ENCODE assay signal across 17 cellular contexts in genomic region chr15:101549647-101550046, GRCh38.
"Had no signal": no experiment of that assay in that cellular context is flagged by ENCODE, and none has a peak within 500 bp of the region (broad histone marks: within the 10 kb centered on the region; RNA-seq: fewer than 3 reads in every experiment).

No MANE protein-coding gene starts in this region.

- H3K4me3 Mint-ChIP-seq: naive B cell, nephron, type B pancreatic cell had no signal

- H3K27ac ChIP-seq: left ventricle myocardium inferior, lower lobe of right lung, neutrophil, skin epidermis, suprapubic skin, thyroid gland, uterus had no signal

- H3K36me3 ChIP-seq: left ventricle myocardium inferior, lower lobe of right lung, neutrophil, suprapubic skin, thyroid gland, uterus had no signal

- H3K4me1 ChIP-seq: left ventricle myocardium inferior, lower lobe of right lung, thyroid gland, uterus had no signal

- H3K27ac Mint-ChIP-seq: nephron, type B pancreatic cell had no signal

- H3K4me1 Mint-ChIP-seq: naive B cell had no signal

- ATAC-seq: lower lobe of right lung; sciatic nerve; stimulated activated naive CD8-positive, alpha-beta T cell treated with anti-CD3 and anti-CD28 coated beads, Interleukin-15, Interleukin-2, amounts not matched to agents 100 U/mL and 50 U/mL, for 24 hours had no signal

- H3K27me3 ChIP-seq: thyroid gland, uterus had no signal

- H3K9me3 Mint-ChIP-seq: type B pancreatic cell had no signal

- H3K9me3 ChIP-seq: lower lobe of right lung, neutrophil, suprapubic skin, thyroid gland, uterus had no signal

- DNase-seq: cerebellar nuclear complex; dermis blood vessel endothelial cell; foreskin melanocyte; hippocampal formation; left ventricle myocardium inferior; lower lobe of right lung; mesenchymal stem cell; naive B cell; stimulated activated naive CD8-positive, alpha-beta T cell treated with anti-CD3 and anti-CD28 coated beads, Interleukin-15, Interleukin-2, amounts not matched to agents 100 U/mL and 50 U/mL, for 24 hours; thyroid gland; uterus had no signal

- H3K4me3 ChIP-seq: left ventricle myocardium inferior, lower lobe of right lung, skin epidermis, suprapubic skin, thyroid gland, uterus had no signal

- H3K36me3 Mint-ChIP-seq: type B pancreatic cell had no signal
